ENCODE assay signal across 9 cellular contexts in genomic region chr9:127546125-127546832, GRCh38.
A peak's percentile ranks its signal among the peaks of the same experiment; 100 is the strongest.
DNase-seq lines count a peak whose midpoint lies in the region; ATAC-seq, FAIRE-seq and TF ChIP-seq lines count a peak whose summit lies in the region.
"Had no signal": no experiment of that assay in that cellular context is flagged by ENCODE, and none has a peak within 500 bp of the region (broad histone marks: within the 10 kb centered on the region; RNA-seq: fewer than 3 reads in every experiment).

No MANE protein-coding gene starts in this region.

- TF ChIP-seq CTCF in VCaP (conservative IDR thresholded peaks at IDR 0.05): no peak
- TF ChIP-seq CTCF in kidney (IDR thresholded peaks at IDR 0.05; ENCODE audit: borderline replicate concordance, extremely low read depth, insufficient read depth): no peak
- no peak for TF ChIP-seq CTCF in spleen (IDR thresholded peaks at IDR 0.05 in 8 of 11, conservative IDR thresholded peaks at IDR 0.05 in 3 of 11)

- no peak for ATAC-seq in GM21825 (IDR thresholded peaks at IDR 0.05; ENCODE audit: unreplicated experiment)

- no peaks in the 10 kb centered on the region for H3K27me3 ChIP-seq in spleen (replicated peaks in 1 of 7)

- H3K4me1 ChIP-seq in kidney (ENCODE audit: control insufficient read depth in 1 of 2, insufficient read depth in 1 of 2, low read depth in 1 of 2, low read length in 2 of 2) (peaks cover 33 to 52% of the 10 kb centered on the region in 2 donors), spleen (peaks cover 3 to 87% (median 42%) of the 10 kb centered on the region in 6 donors)

- H3K4me3 ChIP-seq in kidney (ENCODE audit: low read length in 2 of 2): no peak overlapping the region
- no peak overlapping the region for H3K4me3 ChIP-seq in spleen

- TF ChIP-seq POLR2A in spleen (IDR thresholded peaks at IDR 0.05): no peak

- no peak for FAIRE-seq in kidney (lab: Jason Lieb, UNC)

- 62 to 81% (median 78%) methylated on average over 8 to 14 of the region's 14 CpGs for WGBS in spleen, 5 donors

- H3K9me3 ChIP-seq in kidney (ENCODE audit: control insufficient read depth in 1 of 2, low read length in 2 of 2): no peaks in the 10 kb centered on the region
- H3K9me3 ChIP-seq in spleen: no peaks in the 10 kb centered on the region

- H3K36me3 ChIP-seq in kidney (ENCODE audit: control insufficient read depth in 1 of 2, insufficient read depth in 2 of 2, low read length in 2 of 2) (no peaks in the 10 kb centered on the region), spleen (no peaks in the 10 kb centered on the region)

- DNase-seq in LHCN-M2 (ENCODE audit: low read depth) (peak; percentile 71), kidney (peak; percentile 78), spleen (no peak), retina (no peak), NCI-H2107 (lab: John Stamatoyannopoulos, UW) (no peak)
- DNase-seq: activated naive CD8-positive, alpha-beta T cell treated with anti-CD3 and anti-CD28 coated beads for 36 hours had no signal

- H3K27ac ChIP-seq in VCaP: peak overlapping the region; percentile 99
- peak overlapping the region; percentile 86 to 92 for H3K27ac ChIP-seq in kidney (ENCODE audit: low read depth in 2 of 2, low read length in 2 of 2)
- peak overlapping the region in 7 of 8 donors; percentile 22 to 60 (median 48) for H3K27ac ChIP-seq in spleen
- H3K27ac ChIP-seq: HL-60 had no signal

- intact Hi-C loops in kidney (cut with DNase I) (no loop called here), spleen (cut with DNase I; ENCODE audit: low total_unique reads) (no loop called here)

- peak overlapping the region; percentile 19 to 56 for H3K9ac ChIP-seq in kidney (ENCODE audit: low read length in 2 of 2)

Comparison
In these comparisons a context has a peak if more than half of its experiments do, and no peak if none do; other contexts are left out.
1. DNase-seq: peak in LHCN-M2 (single experiment) and kidney (single experiment); none in spleen (single experiment), retina (single experiment) and NCI-H2107 (single experiment).
2. H3K27ac ChIP-seq: peak in every context shown above with its lines; median percentile 99 in VCaP; 89 in kidney; 48 in spleen.